Comparison of ENCODE assay signal across 21 cellular contexts in genomic region chr9:96609732-96610131, GRCh38.
"Had no signal": no experiment of that assay in that cellular context is flagged by ENCODE, and none has a peak within 500 bp of the region (broad histone marks: within the 10 kb centered on the region; RNA-seq: fewer than 3 reads in every experiment).

No MANE protein-coding gene starts in this region.

- H3K27me3 ChIP-seq: esophagus squamous epithelium, gastrocnemius medialis had no signal

- H3K4me1 ChIP-seq: left lung, lower lobe of right lung had no signal

- DNase-seq: dermis blood vessel endothelial cell; effector CD8-positive, alpha-beta T cell; effector memory CD8-positive, alpha-beta T cell; endodermal cell; erythroblast; esophagus squamous epithelium; foreskin fibroblast; foreskin melanocyte; gastrocnemius medialis; glutamatergic neuron; head of caudate nucleus; heart right ventricle; hippocampal formation; left cardiac atrium; left lung; left ventricle myocardium superior; lower lobe of right lung; mesendoderm had no signal

- ATAC-seq: effector memory CD8-positive, alpha-beta T cell; esophagus mucosa; gastrocnemius medialis; heart right ventricle; left cardiac atrium; left lung; left ventricle myocardium superior; lower lobe of right lung had no signal

- H3K36me3 ChIP-seq: esophagus squamous epithelium, gastrocnemius medialis, heart right ventricle, left lung, lower lobe of right lung had no signal

- H3K4me3 ChIP-seq: coronary artery, esophagus squamous epithelium, gastrocnemius medialis, heart right ventricle, left lung, lower lobe of right lung had no signal

- H3K27ac ChIP-seq: coronary artery, epithelial cell of prostate, esophagus squamous epithelium, gastrocnemius medialis, heart right ventricle, left lung, lower lobe of right lung had no signal

- H3K9me3 ChIP-seq: esophagus squamous epithelium, gastrocnemius medialis, heart right ventricle, left lung, lower lobe of right lung had no signal
